Comparison of ENCODE assay signal across 1 cellular context in genomic region chr10:102814456-102814871, GRCh38.
TF ChIP-seq lines count a peak whose summit lies in the region.

No MANE protein-coding gene starts in this region.

TF ChIP-seq in IMR-90, 13 proteins besides CTCF, POLR2A, EP300 and RAD21 (continued from another document):
- TF ChIP-seq, protein P1, sequence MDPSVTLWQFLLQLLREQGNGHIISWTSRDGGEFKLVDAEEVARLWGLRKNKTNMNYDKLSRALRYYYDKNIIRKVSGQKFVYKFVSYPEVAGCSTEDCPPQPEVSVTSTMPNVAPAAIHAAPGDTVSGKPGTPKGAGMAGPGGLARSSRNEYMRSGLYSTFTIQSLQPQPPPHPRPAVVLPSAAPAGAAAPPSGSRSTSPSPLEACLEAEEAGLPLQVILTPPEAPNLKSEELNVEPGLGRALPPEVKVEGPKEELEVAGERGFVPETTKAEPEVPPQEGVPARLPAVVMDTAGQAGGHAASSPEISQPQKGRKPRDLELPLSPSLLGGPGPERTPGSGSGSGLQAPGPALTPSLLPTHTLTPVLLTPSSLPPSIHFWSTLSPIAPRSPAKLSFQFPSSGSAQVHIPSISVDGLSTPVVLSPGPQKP (IDR thresholded peaks at IDR 0.05; ENCODE audit: borderline replicate concordance, low read depth, low read length) = no peak
TF ChIP-seq in IMR-90: peak in this region for 1.
